30 cellular contexts compared by ENCODE assay signal in the genomic region with DNA sequence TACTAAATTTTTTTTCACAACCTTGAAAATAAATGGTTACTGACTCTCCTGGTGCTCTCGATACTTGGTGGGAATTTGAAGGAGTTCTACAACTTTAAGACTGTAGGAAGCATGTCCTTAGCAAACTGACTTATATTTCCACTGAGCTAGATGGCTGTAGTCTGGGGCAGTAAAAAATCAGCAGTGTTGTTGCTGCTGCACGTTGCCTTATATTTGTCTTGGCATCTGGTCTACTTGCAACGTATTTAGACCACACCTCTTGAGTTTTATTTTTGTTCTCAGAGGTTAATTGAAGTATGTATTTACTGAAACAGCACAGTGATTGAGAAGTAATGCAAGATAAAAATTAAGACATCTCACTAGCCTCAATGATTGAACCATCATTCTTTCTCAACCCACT.
"Had no signal": no experiment of that assay in that cellular context is flagged by ENCODE, and none has a peak within 500 bp of the region (broad histone marks: within the 10 kb centered on the region; RNA-seq: fewer than 3 reads in every experiment).

No MANE protein-coding gene starts in this region.

- H3K4me1 Mint-ChIP-seq: activated CD8-positive, alpha-beta memory T cell treated with anti-CD3 and anti-CD28 coated beads, Interleukin-2, amount 10 ng/mL, durations not matched to agents 7 days and 5 days; central memory CD8-positive, alpha-beta T cell had no signal

- H2AFZ ChIP-seq: PC-9 had no signal

- H3K27me3 ChIP-seq: ascending aorta, cardiac muscle cell had no signal

- H3K27ac Mint-ChIP-seq: activated CD4-positive, alpha-beta memory T cell treated with anti-CD3 and anti-CD28 coated beads, Interleukin-2, amount 10 ng/mL, durations not matched to agents 7 days and 5 days; activated CD8-positive, alpha-beta memory T cell treated with anti-CD3 and anti-CD28 coated beads, Interleukin-2, amount 10 ng/mL, durations not matched to agents 7 days and 5 days; activated naive CD4-positive, alpha-beta T cell treated with anti-CD3 and anti-CD28 coated beads, Interleukin-2, amount 10 ng/mL, durations not matched to agents 7 days and 5 days; activated naive CD8-positive, alpha-beta T cell had no signal

- H3K4me3 ChIP-seq: ascending aorta, cardiac muscle cell, K562, PC-9 had no signal

- H3K27me3 Mint-ChIP-seq: activated CD4-positive, alpha-beta memory T cell treated with anti-CD3 and anti-CD28 coated beads, Interleukin-2, amount 10 ng/mL, durations not matched to agents 7 days and 5 days; activated CD8-positive, alpha-beta memory T cell treated with anti-CD3 and anti-CD28 coated beads, Interleukin-2, amount 10 ng/mL, durations not matched to agents 7 days and 5 days; activated naive CD4-positive, alpha-beta T cell treated with anti-CD3 and anti-CD28 coated beads, Interleukin-2, amount 10 ng/mL, durations not matched to agents 7 days and 5 days; activated naive CD8-positive, alpha-beta T cell; central memory CD8-positive, alpha-beta T cell had no signal

- DNase-seq: activated CD4-positive, alpha-beta memory T cell treated with anti-CD3 and anti-CD28 coated beads, Interleukin-2, amount 10 ng/mL, durations not matched to agents 7 days and 5 days; activated CD4-positive, alpha-beta T cell treated with anti-CD3 and anti-CD28 coated beads for 1 hour; activated CD4-positive, alpha-beta T cell treated with anti-CD3 and anti-CD28 coated beads for 48 hours; activated CD4-positive, CD25-positive, alpha-beta regulatory T cell; activated CD8-positive, alpha-beta memory T cell treated with anti-CD3 and anti-CD28 coated beads for 24 hours; activated CD8-positive, alpha-beta memory T cell treated with anti-CD3 and anti-CD28 coated beads, Interleukin-2, amount 10 ng/mL, durations not matched to agents 7 days and 5 days; activated CD8-positive, alpha-beta memory T cell treated with anti-CD3 and anti-CD28 coated beads, Interleukin-2, amount 50 U/mL, for 48 hours; activated effector memory CD4-positive, alpha-beta T cell treated with Interleukin-2 at 50 U/mL for 16 hours; activated naive CD4-positive, alpha-beta T cell treated with anti-CD3 and anti-CD28 coated beads, Interleukin-2, amount 10 ng/mL, durations not matched to agents 7 days and 5 days; activated T-cell treated with anti-CD3 and anti-CD28 coated beads, Interleukin-2, amount 50 U/mL, for 48 hours; amygdala; NCI-H1105; NCI-H1417 treated with DMSO at 0.1 percent for 48 hours; NCI-H1930; NCI-H2081 treated with DMSO at 0.1 percent for 48 hours; NCI-H345; NCI-H524 treated with DMSO at 0.1 percent for 48 hours; NK-92 treated with Interleukin-12 subunit alpha and Interleukin-12 subunit beta, amount 100 ng/mL, for 24 hours; PC-9; Right ventricle myocardium superior; SW 1271; T-helper 1 cell; T-helper 2 cell; T-helper 9 cell; WERI-Rb-1 had no signal

- H3K4me2 ChIP-seq: PC-9 had no signal

- H3K27ac ChIP-seq: ascending aorta, cardiac muscle cell, PC-9, WERI-Rb-1 had no signal

- H3K9me3 Mint-ChIP-seq: activated CD4-positive, alpha-beta memory T cell treated with anti-CD3 and anti-CD28 coated beads, Interleukin-2, amount 10 ng/mL, durations not matched to agents 7 days and 5 days; activated naive CD4-positive, alpha-beta T cell treated with anti-CD3 and anti-CD28 coated beads, Interleukin-2, amount 10 ng/mL, durations not matched to agents 7 days and 5 days; central memory CD8-positive, alpha-beta T cell had no signal

- H3K4me1 ChIP-seq: ascending aorta had no signal

- H3K4me3 Mint-ChIP-seq: activated CD4-positive, alpha-beta memory T cell treated with anti-CD3 and anti-CD28 coated beads, Interleukin-2, amount 10 ng/mL, durations not matched to agents 7 days and 5 days; activated CD8-positive, alpha-beta memory T cell treated with anti-CD3 and anti-CD28 coated beads, Interleukin-2, amount 10 ng/mL, durations not matched to agents 7 days and 5 days; activated naive CD4-positive, alpha-beta T cell treated with anti-CD3 and anti-CD28 coated beads, Interleukin-2, amount 10 ng/mL, durations not matched to agents 7 days and 5 days; activated naive CD8-positive, alpha-beta T cell; central memory CD8-positive, alpha-beta T cell had no signal

- ATAC-seq: activated CD8-positive, alpha-beta memory T cell treated with anti-CD3 and anti-CD28 coated beads, Interleukin-2, amount 10 ng/mL, durations not matched to agents 7 days and 5 days; K562 had no signal

- H3K9me3 ChIP-seq: ascending aorta had no signal
